1 cellular context compared by ENCODE assay signal in genomic region chr6:27672113-27672799, GRCh38.
TF ChIP-seq lines count a peak whose summit lies in the region.

No MANE protein-coding gene starts in this region.

TF ChIP-seq in HepG2, 621 proteins besides CTCF, POLR2A, EP300 and RAD21 (continued from another document and continues in another):
- peak; percentile 39; the same call in 1 of the 2 replicates for TF ChIP-seq SIX4 (CRISPR knock-in tag; IDR thresholded peaks at IDR 0.05)
- no peak for TF ChIP-seq ZNF883 (CRISPR knock-in tag; IDR thresholded peaks at IDR 0.05; ENCODE audit: not compliant biosample characterization)
- 0 out of 2 replicates have a peak, but pooled peaks have one; percentile 50 for TF ChIP-seq ZNF383 (CRISPR knock-in tag; IDR thresholded peaks at IDR 0.05; ENCODE audit: borderline replicate concordance)
- TF ChIP-seq ATF4 (CRISPR knock-in tag; IDR thresholded peaks at IDR 0.05) = peak in 1 of 2 experiments; percentile 73; a peak in 2 of 4 replicates
- no peak for TF ChIP-seq ZSCAN12 (CRISPR knock-in tag; IDR thresholded peaks at IDR 0.05)
- TF ChIP-seq POLR2G (IDR thresholded peaks at IDR 0.05; ENCODE audit: low read depth, low read length) = no peak
- no peak for TF ChIP-seq ZBTB37 (CRISPR knock-in tag; IDR thresholded peaks at IDR 0.05)
- TF ChIP-seq ZSCAN20 (CRISPR knock-in tag; IDR thresholded peaks at IDR 0.05; ENCODE audit: borderline replicate concordance) = peak; percentile 68; the same call in 1 of the 2 replicates
- TF ChIP-seq GPBP1L1 (CRISPR knock-in tag; IDR thresholded peaks at IDR 0.05) = no peak
- peak; percentile 87 for TF ChIP-seq PHF5A (CRISPR knock-in tag; IDR thresholded peaks at IDR 0.05; ENCODE audit: low read depth, unreplicated experiment)
- TF ChIP-seq ZNF512B (CRISPR knock-in tag; IDR thresholded peaks at IDR 0.05; ENCODE audit: borderline replicate concordance) = peak; percentile 98
- TF ChIP-seq HMG20A (CRISPR knock-in tag; IDR thresholded peaks at IDR 0.05; ENCODE audit: borderline replicate concordance) = peak; percentile 61; the same call in 1 of the 2 replicates
- TF ChIP-seq GPN1 (CRISPR knock-in tag; IDR thresholded peaks at IDR 0.05; ENCODE audit: borderline replicate concordance) = no peak
- peak; percentile 77 for TF ChIP-seq ZNF264 (CRISPR knock-in tag; IDR thresholded peaks at IDR 0.05)
- peak; percentile 58; the same call in 1 of the 2 replicates for TF ChIP-seq ZBTB39 (CRISPR knock-in tag; IDR thresholded peaks at IDR 0.05)
- peak; percentile 3; the same call in 1 of the 2 replicates for TF ChIP-seq ZBTB2 (CRISPR knock-in tag; IDR thresholded peaks at IDR 0.05; ENCODE audit: low read depth)
- peak; percentile 83 for TF ChIP-seq POGZ (CRISPR knock-in tag; IDR thresholded peaks at IDR 0.05)
- TF ChIP-seq ZFY (CRISPR knock-in tag; IDR thresholded peaks at IDR 0.05) = peak; percentile 34; the same call in 1 of the 2 replicates
- peak; percentile 77; the same call in 1 of the 2 replicates for TF ChIP-seq ERF (CRISPR knock-in tag; IDR thresholded peaks at IDR 0.05)
- TF ChIP-seq RFXANK (CRISPR knock-in tag; IDR thresholded peaks at IDR 0.05) = peak; percentile 67; the same call in 1 of the 2 replicates
- peak; percentile 90; the same call in 1 of the 2 replicates for TF ChIP-seq ZNF20 (CRISPR knock-in tag; IDR thresholded peaks at IDR 0.05)
- no peak for TF ChIP-seq KDM6A (CRISPR knock-in tag; IDR thresholded peaks at IDR 0.05; ENCODE audit: low read depth)
- TF ChIP-seq CSRNP2 (CRISPR knock-in tag; conservative IDR thresholded peaks at IDR 0.05; ENCODE audit: low read depth) = no peak
- TF ChIP-seq EZH2 (conservative IDR thresholded peaks at IDR 0.05; ENCODE audit: low read depth, low read length) = no peak
- TF ChIP-seq AFF4 (CRISPR knock-in tag; IDR thresholded peaks at IDR 0.05) = no peak
- 0 out of 2 replicates have a peak, but pooled peaks have one; percentile 24 for TF ChIP-seq MTF2 (CRISPR knock-in tag; IDR thresholded peaks at IDR 0.05; ENCODE audit: borderline replicate concordance)
- TF ChIP-seq IKZF5 (CRISPR knock-in tag; IDR thresholded peaks at IDR 0.05) = peak; percentile 94
- peak; percentile 89 for TF ChIP-seq RXRA (CRISPR knock-in tag; IDR thresholded peaks at IDR 0.05)
- TF ChIP-seq ZZZ3 (CRISPR knock-in tag; IDR thresholded peaks at IDR 0.05; ENCODE audit: borderline replicate concordance) = no peak
- peak; percentile 83 for TF ChIP-seq RBM39 (IDR thresholded peaks at IDR 0.05; ENCODE audit: low read depth, low read length, poor library complexity, severe bottlenecking)
- no peak for TF ChIP-seq ZSCAN31 (CRISPR knock-in tag; IDR thresholded peaks at IDR 0.05; ENCODE audit: low read depth)
- TF ChIP-seq FOSL2 (CRISPR knock-in tag; IDR thresholded peaks at IDR 0.05) = peak; percentile 64
- peak in 1 of 2 experiments; percentile 90; a peak in 2 of 4 replicates for TF ChIP-seq KLF16 (CRISPR knock-in tag; IDR thresholded peaks at IDR 0.05)
- no peak for TF ChIP-seq ZNF18 (CRISPR knock-in tag; IDR thresholded peaks at IDR 0.05; ENCODE audit: insufficient replicate concordance)
- TF ChIP-seq SNAPC2 (CRISPR knock-in tag; IDR thresholded peaks at IDR 0.05) = 0 out of 2 replicates have a peak, but pooled peaks have one; percentile 48
- TF ChIP-seq ZNF720 (CRISPR knock-in tag; IDR thresholded peaks at IDR 0.05) = no peak
- TF ChIP-seq ZNF558 (CRISPR knock-in tag; IDR thresholded peaks at IDR 0.05; ENCODE audit: borderline replicate concordance) = no peak
- TF ChIP-seq ZNF770 (CRISPR knock-in tag; IDR thresholded peaks at IDR 0.05) = peak; percentile 97
